ENCODE assay signal across 36 cellular contexts in genomic region chr6:146741609-146742008, GRCh38.
DNase-seq lines count a peak whose midpoint lies in the region; ATAC-seq and TF ChIP-seq lines count a peak whose summit lies in the region.
"Had no signal": no experiment of that assay in that cellular context is flagged by ENCODE, and none has a peak within 500 bp of the region (broad histone marks: within the 10 kb centered on the region; RNA-seq: fewer than 3 reads in every experiment).

No MANE protein-coding gene starts in this region.

- no peak overlapping the region for H4K8ac ChIP-seq in IMR-90 (ENCODE audit: low read depth in 2 of 2, low read length in 2 of 2)

- no peak overlapping the region for H4K5ac ChIP-seq in IMR-90 (ENCODE audit: low read depth, low read length)

- peak; percentile 72 for ATAC-seq in IMR-90 (ENCODE audit: low read depth)
- ATAC-seq in HG02678 (IDR thresholded peaks at IDR 0.05; ENCODE audit: unreplicated experiment) = no peak
- ATAC-seq: GM12878; lower lobe of right lung; mucosa of descending colon; natural killer cell treated with Interleukin-12 subunit alpha and Interleukin-12 subunit beta and Interleukin-15 and Interleukin-18, amount 100 ng/mL, for 72 hours; SK-N-SH treated with all-trans-retinoic acid at 6 μM for 48 hours had no signal

- peaks cover 0 to 6% (median 1%) of the 10 kb centered on the region in 7 donors for H3K9me3 Mint-ChIP-seq in CD14-positive monocyte
- H3K9me3 Mint-ChIP-seq: activated naive CD8-positive, alpha-beta T cell treated with anti-CD3 and anti-CD28 coated beads, Interleukin-2, amount 10 ng/mL, durations not matched to agents 7 days and 5 days had no signal

- H3K36me3 ChIP-seq in BJ (ENCODE audit: control insufficient read depth, insufficient read depth, low read length) = no peaks in the 10 kb centered on the region
- no peaks in the 10 kb centered on the region for H3K36me3 ChIP-seq in IMR-90 (ENCODE audit: control insufficient read depth, insufficient read depth, low read length)
- H3K36me3 ChIP-seq: BE2C, lower lobe of right lung had no signal

- TF ChIP-seq CTCF in BJ (IDR thresholded peaks at IDR 0.05; ENCODE audit: insufficient read depth, low read depth, low read length) (no peak), IMR-90 (conservative IDR thresholded peaks at IDR 0.05; ENCODE audit: low read depth, low read length) (no peak), astrocyte of the spinal cord (IDR thresholded peaks at IDR 0.05; ENCODE audit: low read depth, low read length) (no peak), CD14-positive monocyte (IDR thresholded peaks at IDR 0.05) (no peak)

- H3K36me3 Mint-ChIP-seq in CD14-positive monocyte = no peaks in the 10 kb centered on the region
- H3K36me3 Mint-ChIP-seq: activated naive CD8-positive, alpha-beta T cell treated with anti-CD3 and anti-CD28 coated beads, Interleukin-2, amount 10 ng/mL, durations not matched to agents 7 days and 5 days; natural killer cell treated with Interleukin-12 subunit alpha and Interleukin-12 subunit beta and Interleukin-15 and Interleukin-18, amount 100 ng/mL, for 72 hours had no signal

- H2AK9ac ChIP-seq in IMR-90 (replicated peaks; ENCODE audit: low read depth, low read length, poor library complexity) = no peak overlapping the region

- H4K20me1 ChIP-seq in IMR-90 (ENCODE audit: insufficient read depth, low read length) = no peaks in the 10 kb centered on the region

- no peak overlapping the region for H3K27ac ChIP-seq in IMR-90 (ENCODE audit: insufficient read depth, low read length)
- H3K27ac ChIP-seq: GM23248, lower lobe of right lung, VCaP had no signal

- H3K4me3 ChIP-seq in BJ (ENCODE audit: low read depth, low read length) (no peak overlapping the region), IMR-90 (ENCODE audit: insufficient read depth, low read depth, low read length) (no peak overlapping the region), astrocyte of the spinal cord (ENCODE audit: low read depth, low read length) (no peak overlapping the region)
- H3K4me3 ChIP-seq: GM12878, GM23248, lower lobe of right lung, mucosa of descending colon had no signal

- no peak overlapping the region for H2BK20ac ChIP-seq in IMR-90 (ENCODE audit: low read depth, low read length)

- H3K27ac Mint-ChIP-seq in CD14-positive monocyte = no peak overlapping the region
- H3K27ac Mint-ChIP-seq: activated naive CD8-positive, alpha-beta T cell treated with anti-CD3 and anti-CD28 coated beads, Interleukin-2, amount 10 ng/mL, durations not matched to agents 7 days and 5 days; natural killer cell treated with Interleukin-12 subunit alpha and Interleukin-12 subunit beta and Interleukin-15 and Interleukin-18, amount 100 ng/mL, for 72 hours had no signal

- no peak for TF ChIP-seq RAD21 in IMR-90 (IDR thresholded peaks at IDR 0.05; ENCODE audit: low read length)

- H3K27me3 ChIP-seq in BJ (ENCODE audit: control insufficient read depth, insufficient read depth, low read length) = no peaks in the 10 kb centered on the region
- H3K27me3 ChIP-seq in IMR-90 (ENCODE audit: control insufficient read depth, insufficient read depth, low read length) = no peaks in the 10 kb centered on the region; the same call in 1 of the 2 replicates
- H3K27me3 ChIP-seq: BE2C had no signal

- no peak overlapping the region for H4K91ac ChIP-seq in IMR-90 (ENCODE audit: insufficient read depth, low read depth, low read length)

- H3K9ac ChIP-seq in IMR-90 (ENCODE audit: low read depth, low read length) = no peak overlapping the region
- H3K9ac ChIP-seq: GM23248 had no signal

- no peak overlapping the region for H2BK120ac ChIP-seq in IMR-90 (ENCODE audit: low read depth, low read length)

- H3K9me1 ChIP-seq in IMR-90 (ENCODE audit: insufficient read depth, low read length) = no peaks in the 10 kb centered on the region

- POLR2A ChIA-PET in BJ (lab: Charles Lee) (no interaction called here), IMR-90 (lab: Charles Lee; ENCODE audit: unreplicated experiment) (no interaction called here)

- H3K9me3 ChIP-seq in IMR-90 (ENCODE audit: control insufficient read depth, insufficient read depth, low read length) = no peaks in the 10 kb centered on the region
- H3K9me3 ChIP-seq: BE2C, lower lobe of right lung, mucosa of descending colon had no signal

- peak overlapping the region; percentile 29; the same call in 1 of the 2 replicates for H3K4me2 ChIP-seq in IMR-90 (ENCODE audit: low read depth, low read length)

- H2AK5ac ChIP-seq in IMR-90 (ENCODE audit: low read depth, low read length) = no peak overlapping the region

- in situ Hi-C loops in IMR-90 (cut with MboI; ENCODE audit: low sequenced_read_pairs) (no loop called here), astrocyte of the spinal cord (cut with HindIII; ENCODE audit: low sequenced_read_pairs) (no loop called here)

- H3K27me3 Mint-ChIP-seq in CD14-positive monocyte (ENCODE audit: low read depth in 3 of 3) = no peaks in the 10 kb centered on the region
- H3K27me3 Mint-ChIP-seq: natural killer cell treated with Interleukin-12 subunit alpha and Interleukin-12 subunit beta and Interleukin-15 and Interleukin-18, amount 100 ng/mL, for 72 hours had no signal

- H3K14ac ChIP-seq in IMR-90 (replicated peaks; ENCODE audit: low read depth, low read length) = no peak overlapping the region

- H3K18ac ChIP-seq in IMR-90 (ENCODE audit: low read depth, low read length) = no peak overlapping the region

- H3K56ac ChIP-seq in IMR-90 (ENCODE audit: extremely low read depth, insufficient read depth, low read length) = no peak overlapping the region

- peak; percentile 6 for DNase-seq in BJ (ENCODE audit: low read depth)
- peak; percentile 21 for DNase-seq in IMR-90
- DNase-seq in astrocyte of the spinal cord (ENCODE audit: low read depth, low spot score) = peak; percentile 12
- DNase-seq in iris pigment epithelial cell (ENCODE audit: low read depth) = peak; percentile 62
- no peak for DNase-seq in NCI-H2196 (lab: John Stamatoyannopoulos, UW; ENCODE audit: unreplicated experiment)
- DNase-seq in occipital lobe (lab: John Stamatoyannopoulos, UW) = no peak
- DNase-seq in CD14-positive monocyte (ENCODE audit: low spot score) = no peak
- DNase-seq: ACHN; activated CD4-positive, alpha-beta T cell treated with anti-CD3 and anti-CD28 coated beads for 48 hours; activated CD8-positive, alpha-beta memory T cell treated with anti-CD3 and anti-CD28 coated beads for 24 hours; activated effector memory CD4-positive, alpha-beta T cell treated with anti-CD3 and anti-CD28 coated beads, Interleukin-2, amount 50 U/mL, for 16 hours; activated naive CD8-positive, alpha-beta T cell treated with anti-CD3 and anti-CD28 coated beads, Interleukin-2, amount 10 ng/mL, durations not matched to agents 7 days and 5 days; BE2C; COR-L47; DND-41; effector CD4-positive, alpha-beta T cell; GM23248; head of caudate nucleus; KBM-7; lower lobe of right lung; MM.1S; mucosa of descending colon; NCI-H1417; NCI-H2029 treated with DMSO at 0.1 percent for 48 hours; NCI-H446; OCI-M1; retina; stimulated activated CD4-positive, alpha-beta T cell treated with anti-CD3 and anti-CD28 coated beads, Interleukin-12 subunit alpha, Interleukin-12 subunit beta, amount 100 ng/mL, for 4 hours; stimulated activated CD4-positive, alpha-beta T cell treated with anti-CD3 and anti-CD28 coated beads, Interleukin-4, amount 100 ng/mL, for 1 hour; T-helper 2 cell; trophoblast cell had no signal

- H2BK15ac ChIP-seq in IMR-90 (ENCODE audit: low read depth, low read length) = no peak overlapping the region

- H3K4me3 Mint-ChIP-seq in CD14-positive monocyte = no peak overlapping the region
- H3K4me3 Mint-ChIP-seq: activated naive CD8-positive, alpha-beta T cell treated with anti-CD3 and anti-CD28 coated beads, Interleukin-2, amount 10 ng/mL, durations not matched to agents 7 days and 5 days; natural killer cell treated with Interleukin-12 subunit alpha and Interleukin-12 subunit beta and Interleukin-15 and Interleukin-18, amount 100 ng/mL, for 72 hours had no signal

- H3K4me1 ChIP-seq in IMR-90 (ENCODE audit: control insufficient read depth, insufficient read depth, low read length) = no peaks in the 10 kb centered on the region
- H3K4me1 ChIP-seq: BE2C, lower lobe of right lung had no signal

- H2AFZ ChIP-seq in IMR-90 (replicated peaks; ENCODE audit: low read length, poor library complexity) = no peak overlapping the region
- H2AFZ ChIP-seq: GM23248 had no signal

- TF ChIP-seq POLR2A in IMR-90 (IDR thresholded peaks at IDR 0.05; ENCODE audit: low read depth, low read length) = no peak

- dilution Hi-C loops in IMR-90 (cut with HindIII; ENCODE audit: low sequenced_read_pairs, unreplicated experiment) = no loop called here

- no TSS peak for BruUV-seq in IMR-90 (replicated peaks; lab: Mats Ljungman, UMichigan)

- H3K4ac ChIP-seq in IMR-90 (ENCODE audit: low read depth, low read length) = no peak overlapping the region

- H3K4me1 Mint-ChIP-seq in CD14-positive monocyte = no peaks in the 10 kb centered on the region
- H3K4me1 Mint-ChIP-seq: activated naive CD8-positive, alpha-beta T cell treated with anti-CD3 and anti-CD28 coated beads, Interleukin-2, amount 10 ng/mL, durations not matched to agents 7 days and 5 days had no signal

- CTCF ChIA-PET in BJ (lab: Yijun Ruan, JAX) = no interaction called here
- CTCF ChIA-PET in IMR-90 (lab: Yijun Ruan, JAX) = interaction anchor here (0.6 kb wide), 1 partner anchor 1400 kb away, joined by 3 read pairs; no protein-coding TSS in a partner anchor

- no peaks in the 10 kb centered on the region for H3K79me1 ChIP-seq in IMR-90 (ENCODE audit: low read depth in 1 of 2, low read length in 2 of 2)

- intact Hi-C loops in IMR-90 (cut with micrococcal nuclease) (no loop called here), CD14-positive monocyte (cut with micrococcal nuclease) (no loop called here)

- no peak overlapping the region for H3K23ac ChIP-seq in IMR-90 (ENCODE audit: low read depth, low read length)

- peak overlapping the region; percentile 45 for H2BK5ac ChIP-seq in IMR-90 (ENCODE audit: low read depth, low read length, poor library complexity, severe bottlenecking)

TF ChIP-seq in IMR-90, 13 proteins besides CTCF, POLR2A, EP300 and RAD21:
- no peak for TF ChIP-seq NFE2L2 (IDR thresholded peaks at IDR 0.05; ENCODE audit: low read depth, low read length)
- TF ChIP-seq, protein P1, sequence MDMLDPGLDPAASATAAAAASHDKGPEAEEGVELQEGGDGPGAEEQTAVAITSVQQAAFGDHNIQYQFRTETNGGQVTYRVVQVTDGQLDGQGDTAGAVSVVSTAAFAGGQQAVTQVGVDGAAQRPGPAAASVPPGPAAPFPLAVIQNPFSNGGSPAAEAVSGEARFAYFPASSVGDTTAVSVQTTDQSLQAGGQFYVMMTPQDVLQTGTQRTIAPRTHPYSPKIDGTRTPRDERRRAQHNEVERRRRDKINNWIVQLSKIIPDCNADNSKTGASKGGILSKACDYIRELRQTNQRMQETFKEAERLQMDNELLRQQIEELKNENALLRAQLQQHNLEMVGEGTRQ (IDR thresholded peaks at IDR 0.05; ENCODE audit: low read depth, low read length) = no peak
- no peak for TF ChIP-seq CHD1 (IDR thresholded peaks at IDR 0.05; ENCODE audit: low read depth, low read length)
- no peak for TF ChIP-seq CEBPB (IDR thresholded peaks at IDR 0.05; ENCODE audit: low read depth, low read length)
- no peak for TF ChIP-seq SMC3 (IDR thresholded peaks at IDR 0.05; ENCODE audit: low read depth, low read length)
- TF ChIP-seq RFX5 (IDR thresholded peaks at IDR 0.05; ENCODE audit: low read depth, low read length) = no peak
- TF ChIP-seq MAFK (IDR thresholded peaks at IDR 0.05; ENCODE audit: low read depth, low read length) = no peak
TF ChIP-seq in IMR-90: peak in this region for 0.

Comparison
In these comparisons a context has a peak if more than half of its experiments do, and no peak if none do; other contexts are left out.
1. DNase-seq: peak in BJ (single experiment), IMR-90 (single experiment), astrocyte of the spinal cord (single experiment) and iris pigment epithelial cell (single experiment); none in NCI-H2196 (single experiment), occipital lobe (single experiment) and CD14-positive monocyte (single experiment).